Comparison of ENCODE assay signal across 24 cellular contexts in the genomic region with DNA sequence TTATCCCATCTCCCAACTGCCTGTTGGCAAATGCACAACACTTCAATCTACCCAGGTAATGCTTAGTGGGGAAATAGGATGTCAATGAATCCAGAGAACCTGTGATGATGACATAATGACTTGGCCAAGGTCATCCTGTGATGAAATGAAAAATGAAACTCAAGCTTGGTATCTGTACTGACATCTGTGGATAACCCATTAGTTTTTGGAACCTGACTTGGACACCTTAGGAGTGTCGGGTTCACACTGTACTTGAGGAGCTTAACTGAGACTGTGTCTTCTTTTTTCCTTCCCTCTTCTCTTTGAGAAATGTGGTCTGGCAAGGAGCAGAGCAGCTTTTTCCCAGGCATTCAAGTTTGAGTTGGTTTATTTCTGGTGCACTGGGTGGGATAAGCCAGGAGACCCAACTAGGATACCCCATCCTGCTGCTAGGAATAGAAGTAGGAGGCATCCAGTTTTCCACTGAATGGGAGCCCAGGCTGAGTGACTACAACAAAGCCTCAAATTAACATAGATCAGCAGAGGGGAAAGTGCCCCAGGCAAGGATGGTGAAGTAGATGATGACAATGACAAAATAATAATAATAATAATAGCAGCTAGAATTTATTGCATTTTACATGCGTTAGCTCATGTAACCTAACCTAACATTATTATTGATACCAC.
"Had no signal": no experiment of that assay in that cellular context is flagged by ENCODE, and none has a peak within 500 bp of the region (broad histone marks: within the 10 kb centered on the region; RNA-seq: fewer than 3 reads in every experiment).

No MANE protein-coding gene starts in this region.

- H3K4me3 ChIP-seq: SK-N-MC had no signal

- H3K36me3 ChIP-seq: WERI-Rb-1 had no signal

- H3K9ac ChIP-seq: KMS-11 had no signal

- H3K36me3 Mint-ChIP-seq: brain had no signal

- H3K4me2 ChIP-seq: KMS-11 had no signal

- H3K4me1 Mint-ChIP-seq: activated CD4-positive, alpha-beta T cell treated with anti-CD3 and anti-CD28 coated beads, Interleukin-2, amount 10 ng/mL, durations not matched to agents 24 days and 14 days; activated naive CD8-positive, alpha-beta T cell treated with anti-CD3 and anti-CD28 coated beads, Interleukin-2, amount 50 U/mL, for 24 hours; activated T-helper 17 cell treated with anti-CD3 and anti-CD28 coated beads, Interleukin-2, amount 50 U/mL, for 72 hours; brain had no signal

- H3K27ac Mint-ChIP-seq: activated CD4-positive, alpha-beta T cell treated with anti-CD3 and anti-CD28 coated beads, Interleukin-2, amount 10 ng/mL, durations not matched to agents 24 days and 14 days; activated CD8-positive, alpha-beta T cell treated with anti-CD3 and anti-CD28 coated beads for 36 hours; activated naive CD4-positive, alpha-beta T cell treated with anti-CD3 and anti-CD28 coated beads for 36 hours; activated naive CD4-positive, alpha-beta T cell treated with anti-CD3 and anti-CD28 coated beads, Interleukin-2, amount 50 U/mL, for 72 hours; activated naive CD8-positive, alpha-beta T cell treated with anti-CD3 and anti-CD28 coated beads, Interleukin-2, amount 50 U/mL, for 24 hours; activated T-cell treated with anti-CD3 and anti-CD28 coated beads, Interleukin-2, amount 50 U/mL, for 72 hours; activated T-helper 17 cell treated with anti-CD3 and anti-CD28 coated beads, Interleukin-2, amount 50 U/mL, for 72 hours; brain had no signal

- ATAC-seq: activated CD8-positive, alpha-beta T cell treated with anti-CD3 and anti-CD28 coated beads for 36 hours; activated naive CD4-positive, alpha-beta T cell treated with anti-CD3 and anti-CD28 coated beads, Interleukin-2, amount 50 U/mL, for 72 hours; activated naive CD8-positive, alpha-beta T cell treated with anti-CD3 and anti-CD28 coated beads, Interleukin-2, amount 50 U/mL, for 24 hours; activated T-cell treated with anti-CD3 and anti-CD28 coated beads, Interleukin-2, amount 50 U/mL, for 72 hours; activated T-helper 17 cell treated with anti-CD3 and anti-CD28 coated beads, Interleukin-2, amount 50 U/mL, for 72 hours had no signal

- H3K4me3 Mint-ChIP-seq: activated CD4-positive, alpha-beta T cell treated with anti-CD3 and anti-CD28 coated beads, Interleukin-2, amount 10 ng/mL, durations not matched to agents 24 days and 14 days; activated CD8-positive, alpha-beta T cell treated with anti-CD3 and anti-CD28 coated beads for 36 hours; activated naive CD4-positive, alpha-beta T cell treated with anti-CD3 and anti-CD28 coated beads for 36 hours; activated naive CD8-positive, alpha-beta T cell treated with anti-CD3 and anti-CD28 coated beads, Interleukin-2, amount 50 U/mL, for 24 hours; activated T-cell treated with anti-CD3 and anti-CD28 coated beads, Interleukin-2, amount 50 U/mL, for 72 hours; activated T-helper 17 cell treated with anti-CD3 and anti-CD28 coated beads, Interleukin-2, amount 50 U/mL, for 72 hours; brain had no signal

- H3K27ac ChIP-seq: KMS-11, SK-N-MC, WERI-Rb-1 had no signal

- DNase-seq: activated CD4-positive, alpha-beta T cell treated with anti-CD3 and anti-CD28 coated beads, Interleukin-2, amount 10 ng/mL, durations not matched to agents 24 days and 14 days; activated CD4-positive, alpha-beta T cell treated with anti-CD3 and anti-CD28 coated beads, Interleukin-2, amount 50 U/mL, for 4 hours; activated CD8-positive, alpha-beta T cell treated with anti-CD3 and anti-CD28 coated beads for 36 hours; activated gamma-delta T cell treated with Interleukin-2 at 50 U/mL for 16 hours; activated naive CD4-positive, alpha-beta T cell treated with anti-CD3 and anti-CD28 coated beads for 36 hours; activated naive CD8-positive, alpha-beta T cell treated with anti-CD3 and anti-CD28 coated beads, Interleukin-2, amount 50 U/mL, for 24 hours; activated T-cell treated with anti-CD3 and anti-CD28 coated beads, Interleukin-2, amount 50 U/mL, for 1 hour; activated T-cell treated with anti-CD3 and anti-CD28 coated beads, Interleukin-2, amount 50 U/mL, for 72 hours; anterior cingulate cortex; central memory CD4-positive, alpha-beta T cell; NCI-H1092 treated with DMSO at 0.1 percent for 48 hours; NCI-H1694; NCI-H1930; NCI-H2081 treated with DMSO at 0.1 percent for 48 hours; NCI-H524 treated with DMSO at 0.1 percent for 48 hours; NK-92 treated with Interleukin-12 subunit alpha and Interleukin-12 subunit beta, amount 100 ng/mL, for 24 hours; Right ventricle myocardium superior; T1000; WERI-Rb-1 had no signal
